ENCODE assay signal across 10 cellular contexts in the genomic region with DNA sequence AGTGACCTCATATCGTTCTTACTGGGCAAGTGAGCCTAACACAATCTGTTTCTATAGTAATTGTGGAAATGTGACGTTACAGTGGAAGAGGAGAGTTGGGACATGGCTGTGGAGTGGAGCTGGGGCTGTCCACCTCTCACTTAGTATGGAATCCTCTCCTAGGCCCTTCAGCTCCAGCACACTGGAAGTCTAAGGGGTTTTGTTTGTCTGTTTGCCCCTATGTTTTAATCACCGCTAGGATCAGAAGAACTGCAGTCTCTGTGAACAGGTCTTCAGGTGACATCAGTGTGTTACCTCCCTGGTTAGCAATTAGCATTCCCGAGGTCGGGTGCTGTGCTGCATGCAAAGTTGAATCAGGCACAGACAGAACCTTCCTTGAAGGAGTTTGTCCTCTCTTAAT. TPM values are rescaled to one million over a fixed set of nuclear protein-coding genes. Genes with fewer than 3 reads are reported as not detected.
"Had no signal": no experiment of that assay in that cellular context is flagged by ENCODE, and none has a peak within 500 bp of the region (broad histone marks: within the 10 kb centered on the region; RNA-seq: fewer than 3 reads in every experiment).

No MANE protein-coding gene starts in this region.

- FAIRE-seq: HepG2, K562 had no signal

- H3K4me3 ChIP-seq: GM23338, HAP-1, K562 had no signal

- H3K9me3 ChIP-seq: HAP-1 had no signal

- H3K4me2 ChIP-seq: GM23338 had no signal

- H3K4me1 ChIP-seq: HAP-1 had no signal

- H3K36me3 ChIP-seq: HAP-1 had no signal

- H3K27ac ChIP-seq: HL-60 had no signal

- H2AFZ ChIP-seq: GM23338 had no signal

- DNase-seq: H7, HFFc6, IMR-90 had no signal

RNA-seq across cellular contexts. Expression of gene CLDN34, which starts 49.3 kb away (rescaled TPM):
- total RNA-seq: GM23338, H4, H7, HepG2, HFFc6, HT1080, IMR-90, K562 had no signal
- polyA plus RNA-seq: GM23338, HepG2, K562 had no signal
